In genomic region chr18:23586249-23587196, GRCh38 we compare ENCODE assay signal across 8 cellular contexts.
DNase-seq lines count a peak whose midpoint lies in the region; ATAC-seq and TF ChIP-seq lines count a peak whose summit lies in the region.

NPC1 (minus strand) TSS chr18:23586506; CDS start chr18:23586343, 163 bp downstream.

- H3K9me3 ChIP-seq in RWPE2 (ENCODE audit: severe bottlenecking): no peaks in the 10 kb centered on the region

- H3K4me1 ChIP-seq in RWPE2 (ENCODE audit: insufficient read depth, poor library complexity, severe bottlenecking): peaks cover 46% of the 10 kb centered on the region

- H3K27me3 ChIP-seq in RWPE2 (ENCODE audit: insufficient read depth, poor library complexity, severe bottlenecking): no peaks in the 10 kb centered on the region

- ATAC-seq in RWPE2 (ENCODE audit: low read depth): peak; percentile 85
- ATAC-seq in stimulated activated naive CD8-positive, alpha-beta T cell treated with anti-CD3 and anti-CD28 coated beads, Interleukin-15, amount 100 ng/mL, for 72 hours: peak; percentile 94

- peak within 1 kb of the TSS; percentile 59 for H3K4me3 ChIP-seq in RWPE2 (ENCODE audit: severe bottlenecking)
- H3K4me3 ChIP-seq in fibroblast of pulmonary artery (replicated peaks; ENCODE audit: low read depth, low read length): peak within 1 kb of the TSS; percentile 94

- peaks cover 34% of the 10 kb centered on the region for H3K4me1 Mint-ChIP-seq in nephron progenitor cell
- H3K4me1 Mint-ChIP-seq in stimulated activated naive CD8-positive, alpha-beta T cell treated with anti-CD3 and anti-CD28 coated beads, Interleukin-15, amount 100 ng/mL, for 72 hours: peaks cover 37% of the 10 kb centered on the region

- TF ChIP-seq CTCF in LNCAP (IDR thresholded peaks at IDR 0.05) (peak; percentile 92), RWPE2 (IDR thresholded peaks at IDR 0.05; ENCODE audit: poor library complexity, severe bottlenecking) (peak; percentile 96), fibroblast of pulmonary artery (IDR thresholded peaks at IDR 0.05; ENCODE audit: low read length, missing control alignments) (peak; percentile 68), nephron progenitor cell (IDR thresholded peaks at IDR 0.05) (peak; percentile 88)

- peaks cover 4% of the 10 kb centered on the region for H3K27me3 Mint-ChIP-seq in nephron progenitor cell (ENCODE audit: low read depth, poor library complexity)
- H3K27me3 Mint-ChIP-seq in stimulated activated naive CD8-positive, alpha-beta T cell treated with anti-CD3 and anti-CD28 coated beads, Interleukin-15, amount 100 ng/mL, for 72 hours: no peaks in the 10 kb centered on the region

- peaks cover 5% of the 10 kb centered on the region for H3K36me3 Mint-ChIP-seq in nephron progenitor cell (ENCODE audit: low read depth)

- H3K27ac ChIP-seq in RWPE2 (ENCODE audit: poor library complexity, severe bottlenecking): peak within 1 kb of the TSS; percentile 94

- H3K9me3 Mint-ChIP-seq in nephron progenitor cell: no peaks in the 10 kb centered on the region
- no peaks in the 10 kb centered on the region for H3K9me3 Mint-ChIP-seq in stimulated activated naive CD8-positive, alpha-beta T cell treated with anti-CD3 and anti-CD28 coated beads, Interleukin-15, amount 100 ng/mL, for 72 hours

- DNase-seq in ELR (ENCODE audit: low read depth): peak; percentile 99
- peak; percentile 78 for DNase-seq in GOT3 (lab: John Stamatoyannopoulos, UW)
- peak; percentile 98 for DNase-seq in RWPE2 (ENCODE audit: low spot score)
- DNase-seq in activated T-helper 9 cell treated with anti-CD3 and anti-CD28 coated beads, Interleukin-2, amount 50 U/mL, for 16 hours (ENCODE audit: low read depth): peak; percentile 88
- peak; percentile 94 for DNase-seq in fibroblast of pulmonary artery (ENCODE audit: low read depth)
- DNase-seq in nephron progenitor cell: peak; percentile 94
- DNase-seq in stimulated activated naive CD8-positive, alpha-beta T cell treated with anti-CD3 and anti-CD28 coated beads, Interleukin-15, amount 100 ng/mL, for 72 hours: peak; percentile 92

- H3K36me3 ChIP-seq in RWPE2 (ENCODE audit: low read depth): peaks cover 26% of the 10 kb centered on the region

- peak within 1 kb of the TSS; percentile 99 for H3K27ac Mint-ChIP-seq in nephron progenitor cell
- H3K27ac Mint-ChIP-seq in stimulated activated naive CD8-positive, alpha-beta T cell treated with anti-CD3 and anti-CD28 coated beads, Interleukin-15, amount 100 ng/mL, for 72 hours: peak within 1 kb of the TSS; percentile 94 to 99

- peak within 1 kb of the TSS; percentile 92 for H3K4me3 Mint-ChIP-seq in nephron progenitor cell
- peak within 1 kb of the TSS; percentile 90 to 94 for H3K4me3 Mint-ChIP-seq in stimulated activated naive CD8-positive, alpha-beta T cell treated with anti-CD3 and anti-CD28 coated beads, Interleukin-15, amount 100 ng/mL, for 72 hours

Comparison
In these comparisons a context has a peak if more than half of its experiments do, and no peak if none do; other contexts are left out.
1. Peak in every context shown above with its lines: DNase-seq, ATAC-seq, H3K4me3 ChIP-seq and H3K27ac ChIP-seq.